8 cellular contexts compared by ENCODE assay signal in genomic region chr1:183622884-183623785, GRCh38. TPM values are rescaled to one million over a fixed set of nuclear protein-coding genes. Genes with fewer than 3 reads are reported as not detected.
A peak's percentile ranks its signal among the peaks of the same experiment; 100 is the strongest.
DNase-seq lines count a peak whose midpoint lies in the region; ATAC-seq, FAIRE-seq and TF ChIP-seq lines count a peak whose summit lies in the region.

No MANE protein-coding gene starts in this region.

- ATAC-seq in GM18870 (IDR thresholded peaks at IDR 0.05; ENCODE audit: unreplicated experiment) (peak; percentile 68), HG03175 (IDR thresholded peaks at IDR 0.05; ENCODE audit: unreplicated experiment) (peak; percentile 84)
- ATAC-seq in activated CD8-positive, alpha-beta T cell treated with anti-CD3 and anti-CD28 coated beads for 36 hours = peak; percentile 91
- peak; percentile 95 to 98 for ATAC-seq in naive thymus-derived CD8-positive, alpha-beta T cell

- peaks cover 39% of the 10 kb centered on the region for H3K4me1 Mint-ChIP-seq in CD14-positive monocyte
- H3K4me1 Mint-ChIP-seq in activated CD8-positive, alpha-beta T cell treated with anti-CD3 and anti-CD28 coated beads for 36 hours (ENCODE audit: low read depth) = peaks cover 23% of the 10 kb centered on the region
- peaks cover 10 to 30% (median 20%) of the 10 kb centered on the region in 4 donors for H3K4me1 Mint-ChIP-seq in naive thymus-derived CD8-positive, alpha-beta T cell

- peak; percentile 61 for TF ChIP-seq CTCF in CD14-positive monocyte (IDR thresholded peaks at IDR 0.05)
- TF ChIP-seq CTCF in activated CD8-positive, alpha-beta T cell treated with anti-CD3 and anti-CD28 coated beads for 36 hours (IDR thresholded peaks at IDR 0.05) = peak; percentile 67
- TF ChIP-seq CTCF in epithelial cell of proximal tubule (conservative IDR thresholded peaks at IDR 0.05; ENCODE audit: low read depth, low read length) = peak; percentile 85

- POLR2A ChIA-PET in activated CD8-positive, alpha-beta T cell treated with anti-CD3 and anti-CD28 coated beads for 36 hours (lab: Charles Lee) = no interaction called here
- POLR2A ChIA-PET in naive thymus-derived CD8-positive, alpha-beta T cell (lab: Charles Lee) = interaction anchor here (0.8 kb wide), 1 partner anchor 10 kb away, joined by 3 read pairs; no protein-coding TSS in a partner anchor

- DNase-seq in CD14-positive monocyte (ENCODE audit: low spot score) (peak; percentile 55), NCI-H446 treated with DMSO at 0.1 percent for 48 hours (lab: John Stamatoyannopoulos, UW) (peak; percentile 52), epithelial cell of proximal tubule (ENCODE audit: low read depth) (peak; percentile 68), urothelium cell line (ENCODE audit: low spot score) (peak; percentile 38)
- DNase-seq in activated CD8-positive, alpha-beta T cell treated with anti-CD3 and anti-CD28 coated beads for 36 hours = peak; percentile 64
- peak in 8 of 10 donors; percentile 17 to 71 (median 44) for DNase-seq in naive thymus-derived CD8-positive, alpha-beta T cell

- intact Hi-C loops in CD14-positive monocyte (cut with micrococcal nuclease) = loop anchor here in 1 of 2 donors (5.0 kb wide), 1 partner anchor 56 kb away; no protein-coding TSS in a partner anchor
- intact Hi-C loops in activated CD8-positive, alpha-beta T cell treated with anti-CD3 and anti-CD28 coated beads for 36 hours (cut with micrococcal nuclease) = loop anchor here (5.0 kb wide), 2 partner anchors 71 to 341 kb away; no protein-coding TSS in a partner anchor

- no peak for FAIRE-seq in urothelium cell line (lab: Jason Lieb, UNC)

- H3K27me3 Mint-ChIP-seq in CD14-positive monocyte (ENCODE audit: low read depth in 3 of 3) = peaks cover 0 to 1% (median 0%) of the 10 kb centered on the region in 3 donors
- H3K27me3 Mint-ChIP-seq in activated CD8-positive, alpha-beta T cell treated with anti-CD3 and anti-CD28 coated beads for 36 hours = no peaks in the 10 kb centered on the region
- H3K27me3 Mint-ChIP-seq in naive thymus-derived CD8-positive, alpha-beta T cell = no peaks in the 10 kb centered on the region

- peak overlapping the region; percentile 41 to 87 (median 66) for H3K27ac Mint-ChIP-seq in CD14-positive monocyte
- H3K27ac Mint-ChIP-seq in activated CD8-positive, alpha-beta T cell treated with anti-CD3 and anti-CD28 coated beads for 36 hours = peak overlapping the region; percentile 22
- peak overlapping the region; percentile 20 to 91 (median 74) for H3K27ac Mint-ChIP-seq in naive thymus-derived CD8-positive, alpha-beta T cell

- no peaks in the 10 kb centered on the region for H3K9me3 Mint-ChIP-seq in CD14-positive monocyte
- no peaks in the 10 kb centered on the region for H3K9me3 Mint-ChIP-seq in activated CD8-positive, alpha-beta T cell treated with anti-CD3 and anti-CD28 coated beads for 36 hours
- no peaks in the 10 kb centered on the region for H3K9me3 Mint-ChIP-seq in naive thymus-derived CD8-positive, alpha-beta T cell

- H3K36me3 Mint-ChIP-seq in CD14-positive monocyte = peaks cover 21 to 39% of the 10 kb centered on the region in 2 donors
- H3K36me3 Mint-ChIP-seq in activated CD8-positive, alpha-beta T cell treated with anti-CD3 and anti-CD28 coated beads for 36 hours (ENCODE audit: low read depth) = peaks cover 18% of the 10 kb centered on the region
- H3K36me3 Mint-ChIP-seq in naive thymus-derived CD8-positive, alpha-beta T cell = peaks cover 0 to 43% (median 8%) of the 10 kb centered on the region in 3 donors

- CTCF ChIA-PET in activated CD8-positive, alpha-beta T cell treated with anti-CD3 and anti-CD28 coated beads for 36 hours (lab: Charles Lee) = interaction anchor here (0.6 to 1.9 kb wide), 10 partner anchors 11 to 266 kb away, joined by 3 to 7 read pairs (median 4); no protein-coding TSS in a partner anchor

- H3K4me3 Mint-ChIP-seq in CD14-positive monocyte = no peak overlapping the region
- no peak overlapping the region for H3K4me3 Mint-ChIP-seq in activated CD8-positive, alpha-beta T cell treated with anti-CD3 and anti-CD28 coated beads for 36 hours
- H3K4me3 Mint-ChIP-seq in naive thymus-derived CD8-positive, alpha-beta T cell = no peak overlapping the region

- no peak overlapping the region for H3K4me3 ChIP-seq in epithelial cell of proximal tubule (ENCODE audit: low read depth, low read length)

RNA-seq across cellular contexts. Expression of gene ARPC5, which starts 12.4 kb away (rescaled TPM):
- 1,000 to 10,000 TPM; 1,064 to 1,089 TPM for polyA plus RNA-seq in CD14-positive monocyte
- total RNA-seq in activated CD8-positive, alpha-beta T cell treated with anti-CD3 and anti-CD28 coated beads for 36 hours = 100 to 1,000 TPM; 128 to 134 TPM
- total RNA-seq in epithelial cell of proximal tubule = 94.4 and 127 TPM in 2 replicates
- total RNA-seq in naive thymus-derived CD8-positive, alpha-beta T cell = 100 to 1,000 TPM in 1 of 2 experiments, 10 to 100 TPM in 1; 99.6 to 102 TPM
- polyA plus RNA-seq in naive thymus-derived CD8-positive, alpha-beta T cell = 100 to 1,000 TPM; 400 to 556 (median 509) TPM

RNA-seq across cellular contexts. Expression of gene APOBEC4, which starts 30.0 kb away (rescaled TPM):
- not detected for polyA plus RNA-seq in CD14-positive monocyte
- not detected for total RNA-seq in activated CD8-positive, alpha-beta T cell treated with anti-CD3 and anti-CD28 coated beads for 36 hours
- total RNA-seq in epithelial cell of proximal tubule = not detected in 2 replicates
- not detected for total RNA-seq in naive thymus-derived CD8-positive, alpha-beta T cell
- not detected for polyA plus RNA-seq in naive thymus-derived CD8-positive, alpha-beta T cell

RNA-seq across cellular contexts. Expression of gene NCF2, which starts 32.9 kb away (rescaled TPM):
- 100 to 1,000 TPM; 557 to 697 TPM for polyA plus RNA-seq in CD14-positive monocyte
- 1 to 10 TPM; 4.2 to 4.7 TPM for total RNA-seq in activated CD8-positive, alpha-beta T cell treated with anti-CD3 and anti-CD28 coated beads for 36 hours
- total RNA-seq in epithelial cell of proximal tubule = 25.6 and 32.0 TPM in 2 replicates
- under 1 TPM; 0.91 to 0.99 TPM for total RNA-seq in naive thymus-derived CD8-positive, alpha-beta T cell
- polyA plus RNA-seq in naive thymus-derived CD8-positive, alpha-beta T cell = 1 to 10 TPM in 2 of 3 donors, not detected in 1; 1.2 to 3.4 TPM

Comparison
In these comparisons a context has a peak if more than half of its experiments do, and no peak if none do; other contexts are left out.
1. H3K27ac Mint-ChIP-seq: peak in every context shown above with its lines; median percentile 74 in naive thymus-derived CD8-positive, alpha-beta T cell; 66 in CD14-positive monocyte; 22 in activated CD8-positive, alpha-beta T cell treated with anti-CD3 and anti-CD28 coated beads for 36 hours.